Comparison of ENCODE assay signal across 10 cellular contexts in the genomic region with DNA sequence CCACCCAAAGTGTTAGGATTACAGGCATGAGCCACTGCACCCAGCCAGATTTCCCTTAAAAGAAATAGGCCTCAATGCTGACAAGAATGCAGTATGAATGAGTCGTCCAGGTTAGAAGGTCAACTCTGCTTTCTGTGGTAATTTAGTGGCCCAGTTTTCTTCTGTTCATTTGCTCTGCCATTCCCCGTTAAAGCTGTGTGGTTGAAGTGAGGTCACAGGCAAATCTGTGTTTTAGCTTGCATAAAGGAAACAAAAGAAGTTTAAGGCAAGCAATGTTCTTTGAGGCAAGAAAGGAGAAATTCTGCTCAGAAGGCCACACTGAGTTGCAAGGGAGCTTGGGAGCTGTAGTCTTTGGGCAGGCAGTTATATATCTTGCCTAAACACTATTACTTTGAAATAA.
DNase-seq lines count a peak whose midpoint lies in the region; ATAC-seq and TF ChIP-seq lines count a peak whose summit lies in the region.
"Had no signal": no experiment of that assay in that cellular context is flagged by ENCODE, and none has a peak within 500 bp of the region (broad histone marks: within the 10 kb centered on the region; RNA-seq: fewer than 3 reads in every experiment).

No MANE protein-coding gene starts in this region.

- POLR2A ChIA-PET in SK-N-SH (lab: Yijun Ruan, JAX) = no interaction called here

- no peaks in the 10 kb centered on the region; a peak in 1 of 4 replicates for H3K4me1 ChIP-seq in SK-N-SH (ENCODE audit: control insufficient read depth in 1 of 2, insufficient read depth in 2 of 2, low read depth in 1 of 2, low read length in 1 of 2)
- peaks cover 6% of the 10 kb centered on the region for H3K4me1 ChIP-seq in smooth muscle cell (ENCODE audit: low read depth)
- peaks cover 9% of the 10 kb centered on the region for H3K4me1 ChIP-seq in body of pancreas

- TF ChIP-seq CTCF in SK-N-SH (IDR thresholded peaks at IDR 0.05) (no peak), brain (conservative IDR thresholded peaks at IDR 0.05) (no peak), smooth muscle cell (IDR thresholded peaks at IDR 0.05; ENCODE audit: borderline replicate concordance, insufficient read depth, poor library complexity, severe bottlenecking) (no peak), body of pancreas (IDR thresholded peaks at IDR 0.05) (no peak)

- CTCF ChIA-PET in SK-N-SH (lab: Yijun Ruan, JAX) = interaction anchor here (0.6 kb wide), 1 partner anchor 124 kb away, joined by 6 read pairs; no protein-coding TSS in a partner anchor

- no peaks in the 10 kb centered on the region for H3K36me3 ChIP-seq in SK-N-SH (replicated peaks in 1 of 2; ENCODE audit: control insufficient read depth in 1 of 2, insufficient read depth in 2 of 2, low read length in 1 of 2)
- H3K36me3 ChIP-seq in smooth muscle cell (ENCODE audit: low read depth) = no peaks in the 10 kb centered on the region
- H3K36me3 ChIP-seq in body of pancreas (replicated peaks in 1 of 2; ENCODE audit: insufficient read depth in 1 of 2, low read depth in 2 of 2) = no peaks in the 10 kb centered on the region

- H3K27ac ChIP-seq in SK-N-SH (ENCODE audit: low read depth in 2 of 2, low read length in 1 of 2) = no peak overlapping the region
- H3K27ac ChIP-seq in smooth muscle cell (ENCODE audit: low read depth) = peak overlapping the region; percentile 33
- no peak overlapping the region for H3K27ac ChIP-seq in body of pancreas
- H3K27ac ChIP-seq: 22Rv1 had no signal

- H3K4me3 Mint-ChIP-seq in brain = peak overlapping the region in 2 of 5 experiments; percentile 18
- H3K4me3 Mint-ChIP-seq: activated CD4-positive, alpha-beta memory T cell treated with anti-CD3 and anti-CD28 coated beads for 36 hours had no signal

- H3K4me2 ChIP-seq in SK-N-SH (no peak overlapping the region), smooth muscle cell (no peak overlapping the region)

- H3K9ac ChIP-seq in SK-N-SH (no peak overlapping the region), smooth muscle cell (ENCODE audit: low read depth) (no peak overlapping the region)

- H3K9me3 ChIP-seq in SK-N-SH (no peaks in the 10 kb centered on the region), smooth muscle cell (replicated peaks; ENCODE audit: low read depth) (no peaks in the 10 kb centered on the region), body of pancreas (no peaks in the 10 kb centered on the region)

- H3K27me3 Mint-ChIP-seq in brain = peaks cover 12% of the 10 kb centered on the region

- no peaks in the 10 kb centered on the region for H3K9me3 Mint-ChIP-seq in brain
- H3K9me3 Mint-ChIP-seq: activated CD4-positive, alpha-beta memory T cell treated with anti-CD3 and anti-CD28 coated beads for 36 hours had no signal

- H3K9me2 ChIP-seq in SK-N-SH = no peaks in the 10 kb centered on the region

- no peak for TF ChIP-seq POLR2A in body of pancreas (IDR thresholded peaks at IDR 0.05)

- no peak for TF ChIP-seq EP300 in SK-N-SH (IDR thresholded peaks at IDR 0.05; ENCODE audit: borderline replicate concordance in 1 of 2, low read depth in 1 of 2, low read length in 1 of 2)

- 58% methylated on average over 2 of the region's 2 CpGs for WGBS in SK-N-SH (ENCODE audit: low lambda C conversion rate)
- WGBS in smooth muscle cell (ENCODE audit: low lambda C conversion rate) = 26% methylated on average over 2 of the region's 2 CpGs
- WGBS in body of pancreas, 2 donors = 37 to 47% methylated on average over 2 of the region's 2 CpGs

- peaks cover 25% of the 10 kb centered on the region for H3K4me1 Mint-ChIP-seq in brain

- intact Hi-C loops in body of pancreas (cut with DNase I) = no loop called here

- H3K36me3 Mint-ChIP-seq in brain = peaks cover 9% of the 10 kb centered on the region
- H3K36me3 Mint-ChIP-seq: activated CD4-positive, alpha-beta memory T cell treated with anti-CD3 and anti-CD28 coated beads for 36 hours had no signal

- no peak for TF ChIP-seq RAD21 in SK-N-SH (IDR thresholded peaks at IDR 0.05; ENCODE audit: low read length)

- H3K79me2 ChIP-seq in SK-N-SH (ENCODE audit: insufficient read depth) (no peaks in the 10 kb centered on the region), smooth muscle cell (ENCODE audit: low read depth) (no peaks in the 10 kb centered on the region)

- H3K27me3 ChIP-seq in SK-N-SH (ENCODE audit: insufficient read depth) (no peaks in the 10 kb centered on the region), smooth muscle cell (ENCODE audit: low read depth) (no peaks in the 10 kb centered on the region), body of pancreas (no peaks in the 10 kb centered on the region)

- peak overlapping the region in 4 of 5 experiments; percentile 4 to 86 (median 51) for H3K27ac Mint-ChIP-seq in brain
- H3K27ac Mint-ChIP-seq: activated CD4-positive, alpha-beta memory T cell treated with anti-CD3 and anti-CD28 coated beads for 36 hours had no signal

- ATAC-seq in SK-N-SH treated with all-trans-retinoic acid at 6 μM for 48 hours (no peak), HG02870 (IDR thresholded peaks at IDR 0.05; ENCODE audit: unreplicated experiment) (peak; percentile 59), body of pancreas (no peak)

- no peaks in the 10 kb centered on the region for H3F3A ChIP-seq in SK-N-SH (replicated peaks; ENCODE audit: insufficient read depth)
- H3F3A ChIP-seq in smooth muscle cell (ENCODE audit: low read depth) = no peaks in the 10 kb centered on the region

- H4K20me1 ChIP-seq in SK-N-SH (ENCODE audit: insufficient read depth) = no peaks in the 10 kb centered on the region
- no peaks in the 10 kb centered on the region for H4K20me1 ChIP-seq in smooth muscle cell (ENCODE audit: low read depth)

- DNase-seq in SK-N-SH (no peak), smooth muscle cell (lab: John Stamatoyannopoulos, UW; ENCODE audit: unreplicated experiment) (no peak), body of pancreas (no peak), pons (ENCODE audit: low spot score) (no peak)
- no peak for DNase-seq in activated CD4-positive, alpha-beta T cell treated with anti-CD3 and anti-CD28 coated beads, Interleukin-2, amount 50 U/mL, for 48 hours
- DNase-seq: activated CD4-positive, alpha-beta memory T cell treated with anti-CD3 and anti-CD28 coated beads for 36 hours had no signal

- H2AFZ ChIP-seq in SK-N-SH (ENCODE audit: low read depth) (peak overlapping the region; percentile 59; the same call in 1 of the 2 replicates), smooth muscle cell (ENCODE audit: low read depth) (peak overlapping the region; percentile 41)

- H3K4me3 ChIP-seq in SK-N-SH (ENCODE audit: low read depth in 2 of 2, low read length in 1 of 2) (no peak overlapping the region), smooth muscle cell (no peak overlapping the region), body of pancreas (no peak overlapping the region)

TF ChIP-seq in SK-N-SH, 30 proteins besides CTCF, POLR2A, EP300 and RAD21:
- TF ChIP-seq YY1 (IDR thresholded peaks at IDR 0.05; ENCODE audit: low read depth) = no peak
- TF ChIP-seq RXRA (IDR thresholded peaks at IDR 0.05; ENCODE audit: borderline replicate concordance, low read depth) = peak; percentile 5; the same call in 1 of the 2 replicates
- no peak for TF ChIP-seq NRF1 (IDR thresholded peaks at IDR 0.05; ENCODE audit: low read depth, low read length)
- TF ChIP-seq FOSL2 (IDR thresholded peaks at IDR 0.05; ENCODE audit: borderline replicate concordance, low read depth) = peak; percentile 13; the same call in 1 of the 2 replicates

TF ChIP-seq in SK-N-SH treated with all-trans-retinoic acid at 6 μM for 48 hours, 23 proteins besides CTCF, POLR2A, EP300 and RAD21:
- TF ChIP-seq TOX (CRISPR knock-in tag; IDR thresholded peaks at IDR 0.05; ENCODE audit: borderline replicate concordance) (no peak), ZC3H10 (CRISPR knock-in tag; IDR thresholded peaks at IDR 0.05) (no peak), ZFP3 (CRISPR knock-in tag; IDR thresholded peaks at IDR 0.05) (no peak), ZNF70 (CRISPR knock-in tag; IDR thresholded peaks at IDR 0.05) (no peak), SNAI2 (CRISPR knock-in tag; IDR thresholded peaks at IDR 0.05) (no peak), OSR1 (CRISPR knock-in tag; IDR thresholded peaks at IDR 0.05) (no peak), TCF4 (CRISPR knock-in tag; IDR thresholded peaks at IDR 0.05; ENCODE audit: borderline replicate concordance) (no peak)
- TF ChIP-seq, protein P1, sequence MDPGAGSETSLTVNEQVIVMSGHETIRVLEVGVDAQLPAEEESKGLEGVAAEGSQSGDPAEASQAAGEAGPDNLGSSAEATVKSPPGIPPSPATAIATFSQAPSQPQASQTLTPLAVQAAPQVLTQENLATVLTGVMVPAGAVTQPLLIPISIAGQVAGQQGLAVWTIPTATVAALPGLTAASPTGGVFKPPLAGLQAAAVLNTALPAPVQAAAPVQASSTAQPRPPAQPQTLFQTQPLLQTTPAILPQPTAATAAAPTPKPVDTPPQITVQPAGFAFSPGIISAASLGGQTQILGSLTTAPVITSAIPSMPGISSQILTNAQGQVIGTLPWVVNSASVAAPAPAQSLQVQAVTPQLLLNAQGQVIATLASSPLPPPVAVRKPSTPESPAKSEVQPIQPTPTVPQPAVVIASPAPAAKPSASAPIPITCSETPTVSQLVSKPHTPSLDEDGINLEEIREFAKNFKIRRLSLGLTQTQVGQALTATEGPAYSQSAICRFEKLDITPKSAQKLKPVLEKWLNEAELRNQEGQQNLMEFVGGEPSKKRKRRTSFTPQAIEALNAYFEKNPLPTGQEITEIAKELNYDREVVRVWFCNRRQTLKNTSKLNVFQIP (CRISPR knock-in tag; IDR thresholded peaks at IDR 0.05; ENCODE audit: borderline replicate concordance, low read depth) = no peak
